ENCODE assay signal across 8 cellular contexts in genomic region chr17:17001874-17002520, GRCh38. TPM values are rescaled to one million over a fixed set of nuclear protein-coding genes. Genes with fewer than 3 reads are reported as not detected.
DNase-seq lines count a peak whose midpoint lies in the region; ATAC-seq and TF ChIP-seq lines count a peak whose summit lies in the region.

No MANE protein-coding gene starts in this region.

- CTCF ChIA-PET in naive thymus-derived CD4-positive, alpha-beta T cell (lab: Charles Lee), result interaction anchor here (0.6 to 2.1 kb wide), 3 partner anchors 9 to 310 kb away, joined by 3 to 10 read pairs (median 3); no protein-coding TSS in a partner anchor

- peak overlapping the region; percentile 64 for H3K4me2 ChIP-seq in OCI-LY3 (ENCODE audit: low read length)

- no peak for TF ChIP-seq POLR2A in erythroblast (IDR thresholded peaks at IDR 0.05; ENCODE audit: low read length)

- H3K79me2 ChIP-seq in OCI-LY3 (ENCODE audit: low read length), result no peaks in the 10 kb centered on the region

- peak overlapping the region; percentile 58 for H3K4me3 ChIP-seq in OCI-LY3 (ENCODE audit: low read length)
- H3K4me3 ChIP-seq in naive thymus-derived CD4-positive, alpha-beta T cell (ENCODE audit: low read length), result no peak overlapping the region

- POLR2A ChIA-PET in naive thymus-derived CD4-positive, alpha-beta T cell (lab: Charles Lee), result no interaction called here

- H3K36me3 Mint-ChIP-seq in naive thymus-derived CD4-positive, alpha-beta T cell, result no peaks in the 10 kb centered on the region
- H3K36me3 Mint-ChIP-seq in stimulated activated naive B cell treated with anti-CD40 and anti-IgM and Interleukin-4, amounts not matched to agents 10 μg/mL and 1 μg/mL and 100 μg/mL, for 72 hours, result peaks cover 0 to 1% of the 10 kb centered on the region in 2 donors

- no peak overlapping the region for H3K4me3 Mint-ChIP-seq in naive thymus-derived CD4-positive, alpha-beta T cell
- H3K4me3 Mint-ChIP-seq in stimulated activated naive B cell treated with anti-CD40 and anti-IgM and Interleukin-4, amounts not matched to agents 10 μg/mL and 1 μg/mL and 100 μg/mL, for 72 hours, result no peak overlapping the region

- H3K27ac ChIP-seq in OCI-LY3 (ENCODE audit: low read length), result no peak overlapping the region
- H3K27ac ChIP-seq in naive thymus-derived CD4-positive, alpha-beta T cell (ENCODE audit: low read depth, low read length), result no peak overlapping the region

- H3K4me1 ChIP-seq in OCI-LY3 (ENCODE audit: low read length), result peaks cover 7% of the 10 kb centered on the region; the same call in 1 of the 2 replicates
- H3K4me1 ChIP-seq in naive thymus-derived CD4-positive, alpha-beta T cell (ENCODE audit: control insufficient read depth in 2 of 2, insufficient read depth in 2 of 2, low read length in 2 of 2), result peaks cover 3 to 4% of the 10 kb centered on the region in 2 donors

- no peaks in the 10 kb centered on the region for H4K20me1 ChIP-seq in OCI-LY3 (ENCODE audit: insufficient read depth, low read length)

- peaks cover 0 to 7% (median 0%) of the 10 kb centered on the region in 5 donors for H3K27me3 Mint-ChIP-seq in naive thymus-derived CD4-positive, alpha-beta T cell
- H3K27me3 Mint-ChIP-seq in stimulated activated naive B cell treated with anti-CD40 and anti-IgM and Interleukin-4, amounts not matched to agents 10 μg/mL and 1 μg/mL and 100 μg/mL, for 72 hours, result no peaks in the 10 kb centered on the region

- no peaks in the 10 kb centered on the region for H3K9me3 Mint-ChIP-seq in naive thymus-derived CD4-positive, alpha-beta T cell
- H3K9me3 Mint-ChIP-seq in stimulated activated naive B cell treated with anti-CD40 and anti-IgM and Interleukin-4, amounts not matched to agents 10 μg/mL and 1 μg/mL and 100 μg/mL, for 72 hours, result no peaks in the 10 kb centered on the region

- H3K9me3 ChIP-seq in OCI-LY3 (ENCODE audit: insufficient read depth, low read length), result no peaks in the 10 kb centered on the region
- H3K9me3 ChIP-seq in naive thymus-derived CD4-positive, alpha-beta T cell (ENCODE audit: control insufficient read depth in 2 of 3, low read length in 3 of 3), result no peaks in the 10 kb centered on the region

- H2AFZ ChIP-seq in OCI-LY3 (ENCODE audit: low read depth, low read length), result peak overlapping the region; percentile 30; the same call in 1 of the 2 replicates

- peak; percentile 6 for DNase-seq in DMS153 treated with DMSO at 0.1 percent for 48 hours (lab: John Stamatoyannopoulos, UW; ENCODE audit: unreplicated experiment)
- no peak for DNase-seq in DMS153 (lab: John Stamatoyannopoulos, UW)
- peak; percentile 68 for DNase-seq in HT1080 (ENCODE audit: low read depth)
- DNase-seq in activated CD8-positive, alpha-beta memory T cell treated with anti-CD3 and anti-CD28 coated beads, Interleukin-2, amount 50 U/mL, for 48 hours, result peak; percentile 94
- DNase-seq in erythroblast (lab: John Stamatoyannopoulos, UW), result peak; percentile 75 to 86
- peak; percentile 46 to 81 (median 74) for DNase-seq in naive thymus-derived CD4-positive, alpha-beta T cell
- DNase-seq in stimulated activated naive B cell treated with anti-CD40 and anti-IgM and Interleukin-4, amounts not matched to agents 10 μg/mL and 1 μg/mL and 100 μg/mL, for 72 hours, result peak; percentile 66

- ATAC-seq in naive thymus-derived CD4-positive, alpha-beta T cell, result peak; percentile 85
- ATAC-seq in stimulated activated naive B cell treated with anti-CD40 and anti-IgM and Interleukin-4, amounts not matched to agents 10 μg/mL and 1 μg/mL and 100 μg/mL, for 72 hours (replicated peaks), result peak; percentile 97 to 98

- H3K27me3 ChIP-seq in OCI-LY3 (ENCODE audit: low read depth, low read length), result no peaks in the 10 kb centered on the region
- no peaks in the 10 kb centered on the region for H3K27me3 ChIP-seq in naive thymus-derived CD4-positive, alpha-beta T cell (ENCODE audit: control insufficient read depth in 2 of 2, insufficient read depth in 2 of 2, low read length in 2 of 2)

- intact Hi-C loops in naive thymus-derived CD4-positive, alpha-beta T cell (cut with micrococcal nuclease), result loop anchor here (1.0 to 10.0 kb wide), 8 partner anchors 40 to 643 kb away; partner anchors contain the start of genes MPRIP (in 2 of the 2), FLCN (in 1 of the 2) and PLD6 (in 1 of the 2)

- peak; percentile 81 for TF ChIP-seq CTCF in OCI-LY3 (IDR thresholded peaks at IDR 0.05; ENCODE audit: low read depth, low read length)

- peaks cover 0 to 5% (median 0%) of the 10 kb centered on the region in 7 donors for H3K4me1 Mint-ChIP-seq in naive thymus-derived CD4-positive, alpha-beta T cell
- H3K4me1 Mint-ChIP-seq in stimulated activated naive B cell treated with anti-CD40 and anti-IgM and Interleukin-4, amounts not matched to agents 10 μg/mL and 1 μg/mL and 100 μg/mL, for 72 hours, result peaks cover 5 to 7% of the 10 kb centered on the region in 2 donors

- no peaks in the 10 kb centered on the region for H3K36me3 ChIP-seq in OCI-LY3 (replicated peaks; ENCODE audit: low read depth, low read length)
- no peaks in the 10 kb centered on the region for H3K36me3 ChIP-seq in naive thymus-derived CD4-positive, alpha-beta T cell (ENCODE audit: control insufficient read depth in 2 of 3, insufficient read depth in 3 of 3, low read length in 3 of 3)

- no peak overlapping the region for H3K27ac Mint-ChIP-seq in naive thymus-derived CD4-positive, alpha-beta T cell
- no peak overlapping the region for H3K27ac Mint-ChIP-seq in stimulated activated naive B cell treated with anti-CD40 and anti-IgM and Interleukin-4, amounts not matched to agents 10 μg/mL and 1 μg/mL and 100 μg/mL, for 72 hours

- H3K9ac ChIP-seq in OCI-LY3 (ENCODE audit: low read length), result no peak overlapping the region

RNA-seq across cellular contexts. Expression of gene TNFRSF13B, which starts 30.1 kb away (rescaled TPM):
- total RNA-seq in HT1080 (2014; rRNA removed; shearing (Covaris generic)), result not detected in 2 replicates
- polyA plus RNA-seq in HT1080 (2015; cell fraction: cytosol; rRNA removed), result not detected in 2 replicates
- polyA plus RNA-seq in HT1080 (2015; cell fraction: nucleus; rRNA removed), result not detected in 2 replicates
- total RNA-seq in naive thymus-derived CD4-positive, alpha-beta T cell, result 1 to 10 TPM in 2 of 5 experiments, under 1 TPM in 1, not detected in 2; 0.79 to 2.4 (median 1.9) TPM
- polyA plus RNA-seq in naive thymus-derived CD4-positive, alpha-beta T cell, result under 1 TPM in 1 of 2 donors, not detected in 1; 0.21 TPM

RNA-seq across cellular contexts. Expression of gene MPRIP, which starts 40.3 kb away (rescaled TPM):
- total RNA-seq in HT1080 (2014; rRNA removed; shearing (Covaris generic)), result 290 and 340 TPM in 2 replicates
- polyA plus RNA-seq in HT1080 (2015; cell fraction: cytosol; rRNA removed), result 179 and 190 TPM in 2 replicates
- polyA plus RNA-seq in HT1080 (2015; cell fraction: nucleus; rRNA removed), result 243 and 291 TPM in 2 replicates
- 100 to 1,000 TPM; 191 to 259 (median 199) TPM for total RNA-seq in naive thymus-derived CD4-positive, alpha-beta T cell
- 10 to 100 TPM; 18.6 to 30.0 TPM for polyA plus RNA-seq in naive thymus-derived CD4-positive, alpha-beta T cell
